8 cellular contexts compared by ENCODE assay signal in the genomic region with DNA sequence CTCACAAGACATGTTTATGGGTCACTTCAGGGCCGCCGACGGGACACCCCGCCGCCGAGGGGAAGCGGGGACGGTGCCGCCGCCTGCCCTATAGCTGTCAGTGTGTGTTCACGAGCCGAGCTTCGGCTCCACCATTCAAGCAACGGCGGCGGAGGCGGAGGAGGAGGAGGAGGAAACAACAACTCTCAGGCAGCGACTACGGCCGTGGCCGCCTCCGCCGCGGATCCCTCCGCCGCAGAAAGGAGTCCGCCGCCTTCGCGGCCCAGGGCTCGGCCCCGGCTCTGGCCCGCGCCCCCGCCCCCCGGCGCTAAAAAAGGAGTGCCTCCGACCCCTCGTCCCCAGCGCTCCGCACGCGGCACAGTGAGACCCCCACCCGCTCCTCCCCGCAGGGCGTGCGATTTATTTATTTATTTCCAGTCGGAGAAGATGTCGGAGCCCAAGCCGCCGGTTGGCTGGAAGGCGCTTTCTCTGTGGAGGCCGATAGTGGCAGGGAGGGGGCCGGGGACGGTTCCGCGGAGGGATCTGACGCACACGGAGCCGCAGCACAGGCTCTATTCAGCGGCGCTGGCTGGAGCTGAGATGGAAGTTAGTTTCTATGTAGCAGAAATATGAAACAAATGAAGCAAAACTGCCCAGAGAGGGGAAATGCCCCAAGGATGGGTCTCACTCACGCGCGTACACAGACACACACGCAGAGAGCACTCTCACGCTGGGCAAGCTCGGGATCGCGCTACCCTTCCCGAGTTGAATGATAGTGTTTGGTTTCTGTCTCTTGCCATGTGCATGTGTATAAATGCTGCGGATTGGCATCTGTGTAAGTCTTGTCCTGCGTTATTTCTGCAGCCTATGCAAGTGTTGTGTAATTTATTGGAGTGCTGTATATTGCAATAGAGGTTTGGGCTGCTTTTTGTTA. TPM values are rescaled to one million over a fixed set of nuclear protein-coding genes. Genes with fewer than 3 reads are reported as not detected.
DNase-seq lines count a peak whose midpoint lies in the region; ATAC-seq lines count a peak whose summit lies in the region.

TSS of gene PHIP (minus strand) at position 198 of the 913 bp plus-strand sequence. CDS start at position 12, 186 bp downstream.

- DNase-seq in C1 segment of cervical spinal cord (lab: John Stamatoyannopoulos, UW), result peak; percentile 79 to 99 (median 96)
- peak; percentile 100 for DNase-seq in NCI-H69 (lab: John Stamatoyannopoulos, UW)
- peak; percentile 92 for DNase-seq in activated CD4-positive, alpha-beta T cell treated with anti-CD3 and anti-CD28 coated beads, Interleukin-2, amount 10 ng/mL, durations not matched to agents 7 days and 5 days
- peak; percentile 73 for DNase-seq in cortex of kidney (lab: John Stamatoyannopoulos, UW)
- peak; percentile 94 for DNase-seq in left lobe of liver (ENCODE audit: low spot score)
- DNase-seq in stimulated activated CD4-positive, alpha-beta T cell treated with anti-CD3 and anti-CD28 coated beads, Interleukin-2, amount 100 ng/mL, for 24 hours, result peak; percentile 89 to 92

- no peaks in the 10 kb centered on the region for H3K9me3 Mint-ChIP-seq in activated CD4-positive, alpha-beta T cell treated with anti-CD3 and anti-CD28 coated beads, Interleukin-2, amount 10 ng/mL, durations not matched to agents 7 days and 5 days

- CTCF ChIA-PET in activated CD4-positive, alpha-beta T cell treated with anti-CD3 and anti-CD28 coated beads, Interleukin-2, amount 10 ng/mL, durations not matched to agents 7 days and 5 days (lab: Charles Lee), result interaction anchor here (0.5 to 1.3 kb wide), 4 partner anchors 11 to 1114 kb away, joined by 3 to 5 read pairs (median 3); no protein-coding TSS in a partner anchor

- peaks cover 15% of the 10 kb centered on the region for H3K27me3 Mint-ChIP-seq in activated CD4-positive, alpha-beta T cell treated with anti-CD3 and anti-CD28 coated beads, Interleukin-2, amount 10 ng/mL, durations not matched to agents 7 days and 5 days

- peak within 1 kb of the TSS; percentile 99 for H3K27ac Mint-ChIP-seq in activated CD4-positive, alpha-beta T cell treated with anti-CD3 and anti-CD28 coated beads, Interleukin-2, amount 10 ng/mL, durations not matched to agents 7 days and 5 days

- POLR2A ChIA-PET in activated CD4-positive, alpha-beta T cell treated with anti-CD3 and anti-CD28 coated beads, Interleukin-2, amount 10 ng/mL, durations not matched to agents 7 days and 5 days (lab: Charles Lee), result interaction anchor here (0.6 kb wide), 1 partner anchor 160 kb away, joined by 4 read pairs; no protein-coding TSS in a partner anchor

- H3K4me1 Mint-ChIP-seq in activated CD4-positive, alpha-beta T cell treated with anti-CD3 and anti-CD28 coated beads, Interleukin-2, amount 10 ng/mL, durations not matched to agents 7 days and 5 days, result peaks cover 39% of the 10 kb centered on the region

- ATAC-seq in GM19372 (IDR thresholded peaks at IDR 0.05; ENCODE audit: low read depth, unreplicated experiment), result peak; percentile 52
- peak; percentile 59 for ATAC-seq in HG03521 (IDR thresholded peaks at IDR 0.05; ENCODE audit: unreplicated experiment)
- peak; percentile 87 for ATAC-seq in left lobe of liver

- peak within 1 kb of the TSS; percentile 93 for H3K4me3 Mint-ChIP-seq in activated CD4-positive, alpha-beta T cell treated with anti-CD3 and anti-CD28 coated beads, Interleukin-2, amount 10 ng/mL, durations not matched to agents 7 days and 5 days

- peaks cover 22% of the 10 kb centered on the region for H3K36me3 Mint-ChIP-seq in activated CD4-positive, alpha-beta T cell treated with anti-CD3 and anti-CD28 coated beads, Interleukin-2, amount 10 ng/mL, durations not matched to agents 7 days and 5 days (ENCODE audit: low read depth)

RNA-seq across cellular contexts. Expression of gene PHIP, which starts in this region (rescaled TPM):
- 10 to 100 TPM; 31.6 to 33.9 TPM for total RNA-seq in activated CD4-positive, alpha-beta T cell treated with anti-CD3 and anti-CD28 coated beads, Interleukin-2, amount 10 ng/mL, durations not matched to agents 7 days and 5 days
- 4.9 TPM for total RNA-seq in left lobe of liver

Comparison
In these comparisons a context has a peak if more than half of its experiments do, and no peak if none do; other contexts are left out.
1. Peak in every context shown above with its lines: DNase-seq and ATAC-seq.